ENCODE assay signal across 19 cellular contexts in the genomic region with DNA sequence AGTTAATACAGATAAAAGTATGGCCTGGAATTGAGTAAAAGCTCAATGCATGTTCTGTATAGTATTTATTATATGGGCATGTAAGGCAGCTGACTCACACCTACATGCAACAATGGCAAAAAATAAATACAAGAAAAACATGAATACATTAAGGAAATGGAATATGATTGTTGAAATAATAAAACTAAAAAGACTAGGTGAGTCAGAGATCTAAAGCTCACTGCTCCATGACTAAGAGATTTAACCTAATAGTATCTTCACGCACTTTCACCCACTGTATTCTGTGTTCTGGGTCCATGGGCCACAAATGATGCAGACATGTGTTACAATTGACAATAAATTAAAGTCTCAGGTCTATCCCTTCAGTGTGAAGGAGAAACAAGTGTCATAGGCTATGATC.
A peak's percentile ranks its signal among the peaks of the same experiment; 100 is the strongest.
DNase-seq lines count a peak whose midpoint lies in the region; ATAC-seq and TF ChIP-seq lines count a peak whose summit lies in the region.
"Had no signal": no experiment of that assay in that cellular context is flagged by ENCODE, and none has a peak within 500 bp of the region (broad histone marks: within the 10 kb centered on the region; RNA-seq: fewer than 3 reads in every experiment).

No MANE protein-coding gene starts in this region.

- H3F3A ChIP-seq in PC-3 (ENCODE audit: low read length, unreplicated experiment) = no peaks in the 10 kb centered on the region

- DNase-seq in DMS53 (lab: John Stamatoyannopoulos, UW) (peak; percentile 22), DMS53 treated with DMSO at 0.1 percent for 48 hours (lab: John Stamatoyannopoulos, UW; ENCODE audit: unreplicated experiment) (no peak), PC-3 (peak; percentile 73), mammary epithelial cell (peak; percentile 0), epithelial cell of esophagus (ENCODE audit: low read depth) (peak; percentile 9), kidney tubule cell (ENCODE audit: low spot score) (no peak), nucleus accumbens (lab: John Stamatoyannopoulos, UW) (no peak), NCI-H510A treated with DMSO at 0.1 percent for 48 hours (lab: John Stamatoyannopoulos, UW) (no peak)
- DNase-seq: AML-193; Caco-2; Calu3; CD4-positive, alpha-beta T cell; CD8-positive, alpha-beta T cell; DMS79 treated with DMSO at 0.1 percent for 48 hours; GF-D8 had no signal

- TF ChIP-seq CTCF in PC-3 (conservative IDR thresholded peaks at IDR 0.05; ENCODE audit: low read depth, low read length) = no peak
- no peak for TF ChIP-seq CTCF in mammary epithelial cell (conservative IDR thresholded peaks at IDR 0.05 in 1 of 2, IDR thresholded peaks at IDR 0.05 in 1 of 2; ENCODE audit: extremely low read depth in 1 of 2, insufficient read depth in 1 of 2, low read depth in 1 of 2, low read length in 2 of 2)
- TF ChIP-seq CTCF in epithelial cell of esophagus (IDR thresholded peaks at IDR 0.05; ENCODE audit: insufficient read depth, low read depth, low read length, missing control alignments) = no peak

- 71% methylated on average over 1 of the region's 1 CpG for WGBS in mammary epithelial cell (ENCODE audit: low coverage, missing lambda C conversion rate)

- BruUV-seq in PC-3 (replicated peaks; lab: Mats Ljungman, UMichigan) (no TSS peak), mammary epithelial cell (replicated peaks; lab: Mats Ljungman, UMichigan) (no TSS peak)

- POLR2A ChIA-PET in PC-3 (lab: Charles Lee; ENCODE audit: unreplicated experiment) = no interaction called here

- H3K79me2 ChIP-seq in PC-3 (ENCODE audit: low read length) = no peaks in the 10 kb centered on the region
- H3K79me2 ChIP-seq in mammary epithelial cell (ENCODE audit: insufficient read depth, low read length) = no peaks in the 10 kb centered on the region

- peak; percentile 91 for ATAC-seq in PC-3
- ATAC-seq: A549; CD8-positive, alpha-beta T cell had no signal

- H3K36me3 ChIP-seq in PC-3 (ENCODE audit: low read depth, low read length) = no peaks in the 10 kb centered on the region
- H3K36me3 ChIP-seq in mammary epithelial cell (ENCODE audit: insufficient read depth, low read length) = no peaks in the 10 kb centered on the region
- H3K36me3 ChIP-seq: BLaER1 treated with 17β-estradiol and CSF1 and Interleukin-3, amounts not matched to agents 10 nM and 100 nM had no signal

- H4K20me1 ChIP-seq in PC-3 (ENCODE audit: low read length) (no peaks in the 10 kb centered on the region), mammary epithelial cell (ENCODE audit: insufficient read depth, low read length) (no peaks in the 10 kb centered on the region)
- H4K20me1 ChIP-seq: BLaER1 treated with 17β-estradiol and CSF1 and Interleukin-3, amounts not matched to agents 10 nM and 100 nM had no signal

- H3K4me2 ChIP-seq in PC-3 (ENCODE audit: low read length) (no peak overlapping the region), mammary epithelial cell (ENCODE audit: insufficient read depth, low read depth, low read length) (no peak overlapping the region)
- H3K4me2 ChIP-seq: A549; BLaER1 treated with 17β-estradiol and CSF1 and Interleukin-3, amounts not matched to agents 10 nM and 100 nM had no signal

- intact Hi-C loops in PC-3 (cut with micrococcal nuclease) = no loop called here
- intact Hi-C loops in mammary epithelial cell (cut with micrococcal nuclease) = no loop called here

- in situ Hi-C loops in mammary epithelial cell (cut with MboI; ENCODE audit: low sequenced_read_pairs in 2 of 2) = no loop called here

- H3K9me3 ChIP-seq in PC-3 (ENCODE audit: low read length) (no peaks in the 10 kb centered on the region), mammary epithelial cell (replicated peaks; ENCODE audit: insufficient read depth, low read length) (no peaks in the 10 kb centered on the region)
- H3K9me3 ChIP-seq: A549; BLaER1 treated with 17β-estradiol and CSF1 and Interleukin-3, amounts not matched to agents 10 nM and 100 nM; Caco-2 had no signal

- H3K4me1 ChIP-seq in PC-3 (ENCODE audit: insufficient read depth, low read length) (peaks cover 17% of the 10 kb centered on the region), mammary epithelial cell (ENCODE audit: insufficient read depth, low read length) (no peaks in the 10 kb centered on the region)
- H3K4me1 ChIP-seq: A549; BLaER1 treated with 17β-estradiol and CSF1 and Interleukin-3, amounts not matched to agents 10 nM and 100 nM; Caco-2 had no signal

- no peaks in the 10 kb centered on the region for H3K9me2 ChIP-seq in PC-3 (replicated peaks; ENCODE audit: low read length)

- CTCF ChIA-PET in PC-3 (lab: Charles Lee) = interaction anchor here (0.7 kb wide), 1 partner anchor 8 kb away, joined by 3 read pairs; no protein-coding TSS in a partner anchor
- CTCF ChIA-PET in mammary epithelial cell (lab: Charles Lee; ENCODE audit: low non-redundant PET) = no interaction called here

- H3K27ac ChIP-seq in PC-3 (ENCODE audit: low read length) (peak overlapping the region; percentile 61), mammary epithelial cell (ENCODE audit: insufficient read depth, low read depth, low read length) (no peak overlapping the region)
- H3K27ac ChIP-seq: 22Rv1; A549; BLaER1 treated with 17β-estradiol and CSF1 and Interleukin-3, amounts not matched to agents 10 nM and 100 nM; C4-2B had no signal

- H3K4me3 ChIP-seq in PC-3 (ENCODE audit: low read length) (no peak overlapping the region), mammary epithelial cell (replicated peaks in 1 of 3; ENCODE audit: insufficient read depth in 1 of 3, low read depth in 2 of 3, low read length in 3 of 3) (no peak overlapping the region), epithelial cell of esophagus (ENCODE audit: low read length) (no peak overlapping the region)
- H3K4me3 ChIP-seq: A549; BLaER1 treated with 17β-estradiol and CSF1 and Interleukin-3, amounts not matched to agents 10 nM and 100 nM had no signal

- H3K9ac ChIP-seq in PC-3 (ENCODE audit: low read length) (no peak overlapping the region), mammary epithelial cell (ENCODE audit: insufficient read depth, low read length) (no peak overlapping the region)
- H3K9ac ChIP-seq: BLaER1 treated with 17β-estradiol and CSF1 and Interleukin-3, amounts not matched to agents 10 nM and 100 nM had no signal

- H2AFZ ChIP-seq in PC-3 (ENCODE audit: low read length) (no peak overlapping the region), mammary epithelial cell (ENCODE audit: low read depth, low read length) (no peak overlapping the region)

- dilution Hi-C loops in mammary epithelial cell (cut with HindIII; ENCODE audit: low sequenced_read_pairs) = no loop called here

- H3K27me3 ChIP-seq in PC-3 (ENCODE audit: low read length) = no peaks in the 10 kb centered on the region
- peaks cover 1% of the 10 kb centered on the region for H3K27me3 ChIP-seq in mammary epithelial cell (ENCODE audit: insufficient read depth, low read length)
- H3K27me3 ChIP-seq: BLaER1 treated with 17β-estradiol and CSF1 and Interleukin-3, amounts not matched to agents 10 nM and 100 nM had no signal

Comparison
In these comparisons a context has a peak if more than half of its experiments do, and no peak if none do; other contexts are left out.
1. DNase-seq: peak in DMS53 (single experiment), PC-3 (single experiment), mammary epithelial cell (single experiment) and epithelial cell of esophagus (single experiment); none in DMS53 treated with DMSO at 0.1 percent for 48 hours (single experiment), kidney tubule cell (single experiment), nucleus accumbens (0 of 56) and NCI-H510A treated with DMSO at 0.1 percent for 48 hours (single experiment).